ENCODE assay signal across 10 cellular contexts in the genomic region with DNA sequence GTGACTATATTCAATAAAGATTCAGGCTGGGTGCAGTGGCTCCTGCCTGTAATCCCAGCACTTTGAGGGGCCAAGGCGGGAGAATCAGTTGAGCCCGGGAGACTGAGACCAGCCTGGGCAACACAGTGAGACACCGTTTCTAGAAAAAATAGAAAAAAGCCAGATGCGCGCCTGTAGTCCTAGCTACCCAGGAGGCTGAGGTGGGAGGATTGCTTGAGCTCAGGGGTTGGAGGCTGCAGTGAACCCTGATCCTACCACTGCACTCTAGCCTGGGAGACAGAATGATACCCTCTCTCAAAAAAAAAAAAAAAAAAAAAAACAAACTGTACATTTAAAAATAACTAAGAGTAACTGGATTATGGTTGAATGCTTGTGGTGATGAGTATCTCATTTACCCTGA. TPM values are rescaled to one million over a fixed set of nuclear protein-coding genes. Genes with fewer than 3 reads are reported as not detected.
DNase-seq lines count a peak whose midpoint lies in the region; ATAC-seq, FAIRE-seq and TF ChIP-seq lines count a peak whose summit lies in the region.
"Had no signal": no experiment of that assay in that cellular context is flagged by ENCODE, and none has a peak within 500 bp of the region (broad histone marks: within the 10 kb centered on the region; RNA-seq: fewer than 3 reads in every experiment).

No MANE protein-coding gene starts in this region.

- no peaks in the 10 kb centered on the region for H3K36me3 ChIP-seq in A673 (ENCODE audit: insufficient read depth, low read length, poor library complexity, severe bottlenecking)
- H3K36me3 ChIP-seq in HUES48 (ENCODE audit: control insufficient read depth, insufficient read depth, low read length), result no peaks in the 10 kb centered on the region
- no peaks in the 10 kb centered on the region for H3K36me3 ChIP-seq in mucosa of rectum (ENCODE audit: control insufficient read depth in 2 of 2, insufficient read depth in 2 of 2, low read length in 2 of 2)
- H3K36me3 ChIP-seq: neutrophil had no signal

- TSS peak; percentile 51 for BruUV-seq in A673 (replicated peaks; lab: Mats Ljungman, UMichigan)

- H3K27ac ChIP-seq in A673 (ENCODE audit: low read depth, low read length, poor library complexity, severe bottlenecking) (no peak overlapping the region), HUES48 (ENCODE audit: low read depth, low read length) (no peak overlapping the region), mucosa of rectum (ENCODE audit: low read depth in 2 of 2, low read length in 2 of 2) (no peak overlapping the region)
- H3K27ac ChIP-seq: neutrophil had no signal

- no peaks in the 10 kb centered on the region for H3K36me3 Mint-ChIP-seq in brain

- H3K27me3 Mint-ChIP-seq in brain, result peaks cover 4% of the 10 kb centered on the region

- no peaks in the 10 kb centered on the region for H3K9me3 ChIP-seq in A673 (ENCODE audit: low read depth, low read length, poor library complexity, severe bottlenecking)
- H3K9me3 ChIP-seq in HUES48 (ENCODE audit: control insufficient read depth, insufficient read depth, low read length), result no peaks in the 10 kb centered on the region
- H3K9me3 ChIP-seq in mucosa of rectum (ENCODE audit: control insufficient read depth in 2 of 2, low read length in 2 of 2), result no peaks in the 10 kb centered on the region
- H3K9me3 ChIP-seq: neutrophil had no signal

- POLR2A ChIA-PET in A673 (lab: Charles Lee; ENCODE audit: low non-redundant PET), result no interaction called here

- peaks cover 10% of the 10 kb centered on the region for H3K4me1 Mint-ChIP-seq in brain

- no peak for FAIRE-seq in HTR-8/SVneo (lab: Jason Lieb, UNC)

- intact Hi-C loops in A673 (cut with micrococcal nuclease; ENCODE audit: unreplicated experiment), result loop anchor here (5.0 to 10.0 kb wide), 2 partner anchors 174 to 319 kb away; no protein-coding TSS in a partner anchor

- H3K27me3 ChIP-seq in A673 (replicated peaks; ENCODE audit: insufficient read depth, low read depth, low read length, poor library complexity) (no peaks in the 10 kb centered on the region), HUES48 (ENCODE audit: control insufficient read depth, insufficient read depth, low read length) (no peaks in the 10 kb centered on the region), mucosa of rectum (ENCODE audit: control insufficient read depth in 2 of 2, insufficient read depth in 2 of 2, low read length in 2 of 2) (no peaks in the 10 kb centered on the region)

- CTCF ChIA-PET in A673 (lab: Charles Lee), result no interaction called here

- ATAC-seq in HG03025 (IDR thresholded peaks at IDR 0.05; ENCODE audit: low FRiP score, unreplicated experiment), result no peak

- peak overlapping the region in 3 of 5 experiments; percentile 31 to 97 (median 52) for H3K27ac Mint-ChIP-seq in brain

- H3K4me1 ChIP-seq in A673 (ENCODE audit: insufficient read depth, low read length, poor library complexity, severe bottlenecking), result peaks cover 15% of the 10 kb centered on the region
- peaks cover 7% of the 10 kb centered on the region; the same call in 1 of the 2 replicates for H3K4me1 ChIP-seq in HUES48 (ENCODE audit: control insufficient read depth, insufficient read depth, low read length)
- peaks cover 0 to 4% of the 10 kb centered on the region in 2 donors for H3K4me1 ChIP-seq in mucosa of rectum (ENCODE audit: control insufficient read depth in 2 of 2, insufficient read depth in 2 of 2, low read length in 2 of 2)

- H3K9ac ChIP-seq in HUES48 (ENCODE audit: low read depth, low read length), result no peak overlapping the region
- no peak overlapping the region for H3K9ac ChIP-seq in mucosa of rectum (ENCODE audit: low read depth in 1 of 2, low read length in 2 of 2)

- no peaks in the 10 kb centered on the region for H3K9me3 Mint-ChIP-seq in brain

- H3K4me3 Mint-ChIP-seq in brain, result peak overlapping the region in 4 of 5 experiments; percentile 68 to 100 (median 88)

- DNase-seq in A673 (ENCODE audit: low spot score), result no peak
- DNase-seq in HTR-8/SVneo (ENCODE audit: insufficient read length, low spot score), result no peak
- DNase-seq in NK-92 treated with Interleukin-12 subunit alpha and Interleukin-12 subunit beta, amount 100 ng/mL, for 24 hours (lab: John Stamatoyannopoulos, UW), result no peak
- DNase-seq in Kasumi-1 (lab: John Stamatoyannopoulos, UW), result no peak
- DNase-seq: SHP77 treated with DMSO at 0.1 percent for 48 hours had no signal

- H3K4me3 ChIP-seq in A673 (ENCODE audit: low read depth, low read length, poor library complexity, severe bottlenecking) (peak overlapping the region; percentile 71), HUES48 (ENCODE audit: low read depth, low read length) (peak overlapping the region; percentile 89), mucosa of rectum (ENCODE audit: low read length in 2 of 2) (peak overlapping the region; percentile 95 to 97)

- no peak for TF ChIP-seq CTCF in A673 (conservative IDR thresholded peaks at IDR 0.05; ENCODE audit: low read depth, low read length)
- TF ChIP-seq CTCF in brain (conservative IDR thresholded peaks at IDR 0.05), result no peak

RNA-seq across cellular contexts. Expression of a gene that starts 1.1 kb away (rescaled TPM):
- total RNA-seq in A673 (2021), result 6.1 and 7.3 TPM in 2 replicates
- 2.8 TPM for polyA plus RNA-seq in brain (ENCODE audit: insufficient read depth, low read depth, low replicate concordance)
